Comparison of ENCODE assay signal across 22 cellular contexts in the genomic region with DNA sequence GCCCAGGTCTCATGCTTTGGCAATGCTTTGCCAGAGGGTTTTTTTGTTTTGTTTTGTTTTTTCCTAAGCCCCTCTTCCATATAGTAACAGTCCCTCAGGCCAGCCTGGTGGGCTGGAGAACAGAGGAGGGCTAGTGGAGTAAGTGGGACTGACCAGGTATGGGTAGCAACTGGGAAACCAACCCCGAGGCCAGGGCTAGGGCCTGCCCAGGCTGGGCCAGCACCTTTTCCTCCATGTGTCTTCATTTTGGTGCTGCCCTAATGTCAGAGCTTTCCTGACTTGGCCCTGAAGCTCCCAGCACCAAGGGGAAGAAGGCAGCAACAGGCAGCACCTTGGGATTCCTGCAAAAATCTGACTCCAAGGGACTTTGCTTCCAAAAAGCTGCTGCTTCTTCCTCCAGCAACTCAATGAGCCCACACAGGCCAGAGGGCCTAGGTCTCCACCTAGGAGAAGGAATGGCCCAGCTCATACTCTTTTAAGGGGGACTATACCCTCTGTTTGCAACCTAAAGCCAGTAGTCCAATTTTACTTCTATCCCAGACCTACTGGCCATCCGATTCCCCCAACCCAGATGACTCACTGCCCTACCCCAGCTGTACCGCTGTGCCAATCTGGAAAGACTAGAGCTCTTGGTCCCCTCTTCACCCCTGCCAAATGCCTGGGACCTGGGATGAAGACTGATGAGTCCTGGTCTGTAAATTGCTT.
"Had no signal": no experiment of that assay in that cellular context is flagged by ENCODE, and none has a peak within 500 bp of the region (broad histone marks: within the 10 kb centered on the region; RNA-seq: fewer than 3 reads in every experiment).

No MANE protein-coding gene starts in this region.

- H3K9me3 ChIP-seq: gastrocnemius medialis, stomach, testis, tibial artery had no signal

- H3K4me3 Mint-ChIP-seq: naive thymus-derived CD4-positive, alpha-beta T cell; neural progenitor cell; stimulated activated effector memory CD8-positive, alpha-beta T cell treated with anti-CD3 and anti-CD28 coated beads, Interleukin-12 subunit alpha, Interleukin-12 subunit beta, amount 100 ng/mL, for 72 hours; type B pancreatic cell had no signal

- H3K27ac Mint-ChIP-seq: naive thymus-derived CD4-positive, alpha-beta T cell; nephron; neural progenitor cell; progenitor cell of endocrine pancreas; stimulated activated effector memory CD8-positive, alpha-beta T cell treated with anti-CD3 and anti-CD28 coated beads, Interleukin-12 subunit alpha, Interleukin-12 subunit beta, amount 100 ng/mL, for 72 hours; type B pancreatic cell had no signal

- H3K27me3 ChIP-seq: gastrocnemius medialis, testis had no signal

- H3K9ac ChIP-seq: neural progenitor cell, parathyroid adenoma had no signal

- H3K9me3 Mint-ChIP-seq: naive thymus-derived CD4-positive, alpha-beta T cell; nephron; stimulated activated effector memory CD8-positive, alpha-beta T cell treated with anti-CD3 and anti-CD28 coated beads, Interleukin-12 subunit alpha, Interleukin-12 subunit beta, amount 100 ng/mL, for 72 hours; type B pancreatic cell had no signal

- H3K36me3 Mint-ChIP-seq: naive thymus-derived CD4-positive, alpha-beta T cell; neural progenitor cell; stimulated activated effector memory CD8-positive, alpha-beta T cell treated with anti-CD3 and anti-CD28 coated beads, Interleukin-12 subunit alpha, Interleukin-12 subunit beta, amount 100 ng/mL, for 72 hours; type B pancreatic cell had no signal

- H3K36me3 ChIP-seq: gastrocnemius medialis, neural progenitor cell, stomach, tibial artery had no signal

- H3K4me3 ChIP-seq: coronary artery, gastrocnemius medialis, neural progenitor cell, stomach, testis, tibial artery had no signal

- H3K27ac ChIP-seq: coronary artery, gastrocnemius medialis, neural progenitor cell, parathyroid adenoma, stomach, testis, tibial artery had no signal

- DNase-seq: dermis blood vessel endothelial cell; effector memory CD4-positive, alpha-beta T cell; foreskin fibroblast; gastrocnemius medialis; kidney; mesenchymal stem cell; midbrain; naive thymus-derived CD4-positive, alpha-beta T cell; small intestine; stimulated activated CD4-positive, alpha-beta T cell treated with anti-CD3 and anti-CD28 coated beads, Interleukin-2, amount 100 ng/mL, for 24 hours; stimulated activated CD4-positive, alpha-beta T cell treated with anti-CD3 and anti-CD28 coated beads, Interleukin-4, amount 100 ng/mL, for 24 hours; stimulated activated naive CD4-positive, alpha-beta T cell treated with Interleukin-2 at 50 U/mL for 16 hours; stomach; testis had no signal
